Comparison of ENCODE assay signal across 8 cellular contexts in genomic region chr3:50089603-50089945, GRCh38. TPM values are rescaled to one million over a fixed set of nuclear protein-coding genes. Genes with fewer than 3 reads are reported as not detected.
DNase-seq lines count a peak whose midpoint lies in the region; ATAC-seq and TF ChIP-seq lines count a peak whose summit lies in the region.

No MANE protein-coding gene starts in this region.

- no peak for TF ChIP-seq CTCF in GM13976 (IDR thresholded peaks at IDR 0.05; ENCODE audit: borderline replicate concordance, control extremely low read depth, extremely low read depth, insufficient read depth, missing control alignments)
- peak; percentile 3 for TF ChIP-seq CTCF in chondrocyte (IDR thresholded peaks at IDR 0.05)
- TF ChIP-seq CTCF in vagina (IDR thresholded peaks at IDR 0.05): no peak

- peaks cover 0 to 42% of the 10 kb centered on the region in 2 donors for H3K36me3 ChIP-seq in vagina

- no peak for TF ChIP-seq POLR2A in vagina (IDR thresholded peaks at IDR 0.05)

- H3K9me3 ChIP-seq in vagina: no peaks in the 10 kb centered on the region

- H3K4me3 ChIP-seq in vagina: peak overlapping the region; percentile 66 to 98

- peak overlapping the region; percentile 95 for H3K4me3 Mint-ChIP-seq in chondrocyte (ENCODE audit: unreplicated experiment)
- peak overlapping the region; percentile 96 for H3K4me3 Mint-ChIP-seq in memory B cell

- H3K4me1 ChIP-seq in vagina: peaks cover 20% of the 10 kb centered on the region

- no peak for ATAC-seq in memory B cell (ENCODE audit: low read depth)

- H3K27ac Mint-ChIP-seq in chondrocyte (ENCODE audit: unreplicated experiment) (peak overlapping the region; percentile 95), memory B cell (peak overlapping the region; percentile 98)

- in situ Hi-C loops in GM13976 (cut with MboI; ENCODE audit: low sequenced_read_pairs, unreplicated experiment): no loop called here

- H3K27me3 Mint-ChIP-seq in chondrocyte (ENCODE audit: low read depth): no peaks in the 10 kb centered on the region
- no peaks in the 10 kb centered on the region for H3K27me3 Mint-ChIP-seq in memory B cell

- intact Hi-C loops in vagina (cut with DNase I): no loop called here

- no peaks in the 10 kb centered on the region for H3K27me3 ChIP-seq in vagina

- DNase-seq in GM13976 (ENCODE audit: low spot score) (peak; percentile 40), M059J (ENCODE audit: low read depth) (peak; percentile 28), chondrocyte (ENCODE audit: low spot score) (no peak), memory B cell (ENCODE audit: low spot score in 2 of 2) (no peak), vagina (ENCODE audit: extremely low spot score in 2 of 2) (no peak), DMS153 (lab: John Stamatoyannopoulos, UW) (no peak), SKM-1 treated with dmso at 0.1 percent for 144 hours (lab: John Stamatoyannopoulos, UW; ENCODE audit: unreplicated experiment) (no peak)
- no peak for DNase-seq in central memory CD4-positive, alpha-beta T cell

- peaks cover 29% of the 10 kb centered on the region for H3K4me1 Mint-ChIP-seq in chondrocyte (ENCODE audit: low read depth)
- peaks cover 13% of the 10 kb centered on the region for H3K4me1 Mint-ChIP-seq in memory B cell

- H3K36me3 Mint-ChIP-seq in chondrocyte (ENCODE audit: low read depth) (peaks cover 21% of the 10 kb centered on the region), memory B cell (peaks cover 15% of the 10 kb centered on the region)

- no peaks in the 10 kb centered on the region for H3K9me3 Mint-ChIP-seq in chondrocyte (ENCODE audit: low read depth)
- H3K9me3 Mint-ChIP-seq in memory B cell: no peaks in the 10 kb centered on the region

- peak overlapping the region; percentile 88 for H3K27ac ChIP-seq in vagina

RNA-seq across cellular contexts. Expression of gene RBM5, which starts 0.9 kb away (rescaled TPM):
- 18.0 and 37.1 TPM in 2 replicates for total RNA-seq in M059J (2014; rRNA removed; shearing (Covaris generic))
- total RNA-seq in chondrocyte (119 to 147 TPM (median 127 TPM) in 3 replicates), vagina (271 TPM)

Comparison
In these comparisons a context has a peak if more than half of its experiments do, and no peak if none do; other contexts are left out.
1. DNase-seq: peak in GM13976 (single experiment) and M059J (single experiment); none in chondrocyte (single experiment), memory B cell (0 of 2), vagina (0 of 2), central memory CD4-positive, alpha-beta T cell (single experiment), DMS153 (single experiment) and SKM-1 treated with dmso at 0.1 percent for 144 hours (single experiment).